In genomic region chr18:60684843-60685513, GRCh38 we compare ENCODE assay signal across 9 cellular contexts.
DNase-seq lines count a peak whose midpoint lies in the region; ATAC-seq and TF ChIP-seq lines count a peak whose summit lies in the region.
"Had no signal": no experiment of that assay in that cellular context is flagged by ENCODE, and none has a peak within 500 bp of the region (broad histone marks: within the 10 kb centered on the region; RNA-seq: fewer than 3 reads in every experiment).

No MANE protein-coding gene starts in this region.

- TF ChIP-seq CTCF in AG09309 (IDR thresholded peaks at IDR 0.05; ENCODE audit: control insufficient read depth, insufficient read depth, low read depth, low read length, missing control alignments) (peak; percentile 48), epithelial cell of esophagus (IDR thresholded peaks at IDR 0.05; ENCODE audit: insufficient read depth, low read depth, low read length, missing control alignments) (peak; percentile 51)

- peak; percentile 67 for ATAC-seq in GM21367 (IDR thresholded peaks at IDR 0.05; ENCODE audit: unreplicated experiment)
- no peak for ATAC-seq in HG03571 (IDR thresholded peaks at IDR 0.05; ENCODE audit: unreplicated experiment)
- no peak for ATAC-seq in GM21360 (IDR thresholded peaks at IDR 0.05; ENCODE audit: unreplicated experiment)
- no peak for ATAC-seq in GM18909 (IDR thresholded peaks at IDR 0.05; ENCODE audit: poor library complexity, unreplicated experiment)

- no peak overlapping the region for H3K4me3 ChIP-seq in AG09309 (ENCODE audit: control insufficient read depth, low read depth, low read length)
- no peak overlapping the region for H3K4me3 ChIP-seq in epithelial cell of esophagus (ENCODE audit: low read length)
- H3K4me3 ChIP-seq: HAP-1 had no signal

- DNase-seq in AG09309 (ENCODE audit: low read depth) (peak; percentile 5), NCI-H748 treated with DMSO at 0.1 percent for 48 hours (lab: John Stamatoyannopoulos, UW) (peak; percentile 55), epithelial cell of esophagus (ENCODE audit: low read depth) (peak; percentile 54), retina (peak; percentile 23)

Comparison
In these comparisons a context has a peak if more than half of its experiments do, and no peak if none do; other contexts are left out.
1. DNase-seq: peak in every context shown above with its lines; median percentile 55 in NCI-H748 treated with DMSO at 0.1 percent for 48 hours; 54 in epithelial cell of esophagus; 23 in retina; 5 in AG09309.